In the genomic region with DNA sequence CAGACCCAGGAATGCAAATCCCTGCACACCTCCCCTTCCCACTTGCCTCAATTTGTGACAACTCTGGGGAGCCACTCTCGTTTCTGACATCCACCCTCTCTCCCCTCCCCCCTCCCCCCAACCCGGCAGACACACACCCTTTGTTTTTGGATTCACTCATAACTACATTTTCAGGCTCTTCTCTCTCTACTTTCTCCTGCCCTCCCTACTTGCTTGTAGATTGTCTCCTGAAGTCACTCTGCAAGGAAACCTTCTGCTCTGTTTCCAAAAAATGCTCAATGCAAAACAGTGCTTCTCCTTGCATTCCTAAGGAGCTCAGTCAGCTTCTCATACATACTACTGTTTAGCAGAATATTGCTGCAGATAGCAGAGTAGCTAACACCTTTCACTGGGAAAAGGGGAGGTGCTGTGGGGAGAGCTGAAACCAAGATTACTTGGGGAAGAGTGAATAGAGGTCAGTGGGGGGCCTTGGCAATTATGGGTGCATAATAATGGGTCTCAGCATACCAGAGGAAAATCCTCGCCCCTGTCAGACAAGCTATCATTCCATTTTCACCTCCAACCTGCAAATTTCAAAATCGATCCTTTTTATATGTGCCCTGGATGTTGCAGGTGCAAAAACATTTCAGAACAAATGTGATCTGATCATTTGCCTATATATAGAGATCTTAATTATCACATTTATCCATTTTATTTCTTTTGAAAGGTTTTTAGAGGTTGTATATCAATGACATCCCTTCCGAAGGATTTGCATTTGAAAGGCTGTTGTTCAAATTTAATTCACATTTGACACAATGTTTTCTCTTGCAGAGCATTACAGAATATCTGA, we compare ENCODE assay signal across 13 cellular contexts.
"Had no signal": no experiment of that assay in that cellular context is flagged by ENCODE, and none has a peak within 500 bp of the region (broad histone marks: within the 10 kb centered on the region; RNA-seq: fewer than 3 reads in every experiment).

No MANE protein-coding gene starts in this region.

- H3K9me3 ChIP-seq: neutrophil had no signal

- H3K27ac ChIP-seq: heart right ventricle, neutrophil had no signal

- ATAC-seq: activated CD4-positive, CD25-positive, alpha-beta regulatory T cell treated with anti-CD3 and anti-CD28 coated beads, Interleukin-2, amount 50 U/mL, for 24 hours; heart right ventricle; left ventricle myocardium superior had no signal

- H3K4me1 ChIP-seq: heart right ventricle had no signal

- DNase-seq: activated CD4-positive, alpha-beta T cell treated with anti-CD3 and anti-CD28 coated beads, Interleukin-2, amount 50 U/mL, for 4 hours; activated gamma-delta T cell treated with Interleukin-2 at 50 U/mL for 16 hours; activated naive CD8-positive, alpha-beta T cell treated with anti-CD3 and anti-CD28 coated beads for 36 hours; activated T-cell treated with anti-CD3 and anti-CD28 coated beads, Interleukin-2, amount 50 U/mL, for 24 hours; anterior cingulate cortex; foreskin melanocyte; heart right ventricle; kidney; left ventricle myocardium superior; stimulated activated CD4-positive, alpha-beta T cell treated with anti-CD3 and anti-CD28 coated beads, Interleukin-4, amount 100 ng/mL, for 1 hour; SW 1271 had no signal

- H3K4me3 ChIP-seq: heart right ventricle had no signal

- H3K27me3 ChIP-seq: neutrophil had no signal

- H3K36me3 ChIP-seq: heart right ventricle, neutrophil had no signal
